8 cellular contexts compared by ENCODE assay signal in the genomic region with DNA sequence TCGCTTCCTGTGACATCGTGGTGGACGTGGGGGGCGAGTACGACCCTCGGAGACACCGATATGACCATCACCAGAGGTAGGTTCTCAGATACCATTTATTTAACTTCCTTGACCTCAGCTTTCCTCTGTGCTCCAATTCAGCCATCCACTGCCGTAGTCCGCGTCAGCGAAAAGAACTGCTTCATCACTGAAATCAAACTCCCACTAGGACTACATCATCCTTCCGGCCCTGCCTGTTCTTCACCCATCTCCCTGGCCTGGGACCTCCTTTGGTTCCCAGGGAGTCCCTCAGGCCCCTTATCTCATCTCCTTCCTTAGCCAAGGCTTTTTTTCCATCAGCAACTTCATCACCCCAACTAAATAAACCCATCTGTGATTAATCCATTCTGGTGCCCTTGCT. TPM values are rescaled to one million over a fixed set of nuclear protein-coding genes. Genes with fewer than 3 reads are reported as not detected.
DNase-seq lines count a peak whose midpoint lies in the region; ATAC-seq, FAIRE-seq and TF ChIP-seq lines count a peak whose summit lies in the region.

No MANE protein-coding gene starts in this region.

- TF ChIP-seq POLR2A in K562 (conservative IDR thresholded peaks at IDR 0.05) (no peak), transverse colon (IDR thresholded peaks at IDR 0.05) (no peak)

- peak overlapping the region; percentile 62 for H2AFZ ChIP-seq in KMS-11 (ENCODE audit: low read depth)
- H2AFZ ChIP-seq in K562 (ENCODE audit: low read depth, low read length) = no peak overlapping the region

- CTCF ChIA-PET in K562 (lab: Yijun Ruan, JAX; ENCODE audit: low intra/inter-chr PET ratio) = no interaction called here

- H3K79me2 ChIP-seq in KMS-11 (ENCODE audit: insufficient read depth, low read depth) (peaks cover 65% of the 10 kb centered on the region), K562 (ENCODE audit: control insufficient read depth, insufficient read depth, low read length) (peaks cover 27% of the 10 kb centered on the region)

- no peaks in the 10 kb centered on the region for H3K9me3 Mint-ChIP-seq in memory B cell

- peak overlapping the region; percentile 92 for H3K4me3 Mint-ChIP-seq in memory B cell

- peak overlapping the region; percentile 88 for H3K27ac Mint-ChIP-seq in memory B cell

- intact Hi-C loops in K562 (cut with micrococcal nuclease) (no loop called here), transverse colon (cut with DNase I; ENCODE audit: low total_unique reads) (no loop called here)

- TF ChIP-seq CTCF in KMS-11 (conservative IDR thresholded peaks at IDR 0.05; ENCODE audit: low read depth, low read length) (no peak), K562 (IDR thresholded peaks at IDR 0.05 in 2 of 3, conservative IDR thresholded peaks at IDR 0.05 in 1 of 3; ENCODE audit: insufficient read depth in 2 of 3, low read depth in 1 of 3, low read length in 3 of 3) (no peak), transverse colon (IDR thresholded peaks at IDR 0.05) (no peak)

- no peak for FAIRE-seq in K562 (lab: Jason Lieb, UNC)

- H3K36me3 Mint-ChIP-seq in memory B cell = peaks cover 13% of the 10 kb centered on the region

- H3K27ac ChIP-seq in KMS-11 (peak overlapping the region; percentile 70), K562 (ENCODE audit: extremely low read depth, low read depth, low read length) (peak overlapping the region; percentile 3; the same call in 1 of the 3 replicates), transverse colon (peak overlapping the region; percentile 72 to 86 (median 80))

- no peak for TF ChIP-seq EP300 in K562 (IDR thresholded peaks at IDR 0.05; ENCODE audit: low read length)
- TF ChIP-seq EP300 in transverse colon (IDR thresholded peaks at IDR 0.05; ENCODE audit: low read depth) = no peak

- H3K4me3 ChIP-seq in KMS-11 (IDR thresholded peaks at IDR 0.05; ENCODE audit: insufficient read depth, low read depth, low read length) = peak overlapping the region; percentile 83
- H3K4me3 ChIP-seq in K562 = no peak overlapping the region
- H3K4me3 ChIP-seq in transverse colon = peak overlapping the region; percentile 43 to 71 (median 57)

- DNase-seq in CD1c-positive myeloid dendritic cell (ENCODE audit: extremely low spot score) (peak; percentile 43), K562 (ENCODE audit: extremely low read depth in 1 of 4, low spot score in 3 of 4) (no peak), memory B cell (ENCODE audit: low spot score in 2 of 2) (no peak), transverse colon (no peak), HPDE6-E6E7 (ENCODE audit: extremely low spot score) (no peak), NCI-H128 (lab: John Stamatoyannopoulos, UW; ENCODE audit: unreplicated experiment) (no peak)

- TF ChIP-seq RAD21 in K562 (CRISPR knock-in tag; conservative IDR thresholded peaks at IDR 0.05 in 1 of 2, IDR thresholded peaks at IDR 0.05 in 1 of 2) = no peak

- no TSS peak for BruUV-seq in K562 (replicated peaks; lab: Mats Ljungman, UMichigan)

- peak overlapping the region; percentile 94 for H3K4me2 ChIP-seq in KMS-11
- H3K4me2 ChIP-seq in K562 (ENCODE audit: insufficient read depth, low read length) = no peak overlapping the region

- H3K4me1 Mint-ChIP-seq in memory B cell = peaks cover 30% of the 10 kb centered on the region

- 93% methylated on average over 12 of the region's 12 CpGs for WGBS in K562 (ENCODE audit: insufficient coverage, low coverage, missing lambda C conversion rate)
- 0 to 1% methylated on average over 5 to 12 of the region's 12 CpGs for WGBS in transverse colon (ENCODE audit: low coverage in 1 of 2), 2 donors

- H3K9me3 ChIP-seq in K562 (replicated peaks; ENCODE audit: control insufficient read depth, insufficient read depth, low read depth, low read length) (no peaks in the 10 kb centered on the region), transverse colon (no peaks in the 10 kb centered on the region)

- no peak for ATAC-seq in K562
- no peak for ATAC-seq in memory B cell (ENCODE audit: low read depth)
- no peak for ATAC-seq in GM19328 (IDR thresholded peaks at IDR 0.05; ENCODE audit: unreplicated experiment)

- in situ Hi-C loops in K562 (cut with MboI) (no loop called here), transverse colon (cut with MboI; ENCODE audit: low pct_ligation_motif_present in 1 of 4, low pct_unique_long_range_greater_than_20kb in 1 of 4, low sequenced_read_pairs in 3 of 4) (no loop called here)

- no peaks in the 10 kb centered on the region for H3K9me1 ChIP-seq in K562 (ENCODE audit: control insufficient read depth, insufficient read depth, low read length)

- no peaks in the 10 kb centered on the region for H3K27me3 Mint-ChIP-seq in memory B cell

- H3K27me3 ChIP-seq in KMS-11 (ENCODE audit: insufficient read depth, low read depth) (no peaks in the 10 kb centered on the region), K562 (ENCODE audit: control insufficient read depth in 2 of 2, insufficient read depth in 2 of 2, low read length in 2 of 2) (no peaks in the 10 kb centered on the region), transverse colon (no peaks in the 10 kb centered on the region)

- peak overlapping the region; percentile 77 for H3K9ac ChIP-seq in KMS-11
- no peak overlapping the region for H3K9ac ChIP-seq in K562 (ENCODE audit: insufficient read depth in 1 of 2, low read depth in 2 of 2, low read length in 2 of 2)

- H3K36me3 ChIP-seq in KMS-11 (ENCODE audit: insufficient read depth) (peaks cover 12% of the 10 kb centered on the region; the same call in 1 of the 2 replicates), K562 (ENCODE audit: control insufficient read depth, insufficient read depth, low read length) (peaks cover 68% of the 10 kb centered on the region), transverse colon (no peaks in the 10 kb centered on the region)

- H3K4me1 ChIP-seq in KMS-11 (ENCODE audit: low read depth, poor library complexity, severe bottlenecking) (peaks cover 69% of the 10 kb centered on the region), K562 (replicated peaks in 1 of 2; ENCODE audit: control insufficient read depth in 2 of 2, insufficient read depth in 2 of 2, low read length in 2 of 2) (peaks cover 20 to 22% of the 10 kb centered on the region in 2 experiments; a peak in 4 of 5 replicates), transverse colon (peaks cover 14 to 59% (median 30%) of the 10 kb centered on the region in 4 donors)

- no peaks in the 10 kb centered on the region for H4K20me1 ChIP-seq in KMS-11 (ENCODE audit: insufficient read depth)
- H4K20me1 ChIP-seq in K562 (replicated peaks; ENCODE audit: control insufficient read depth, insufficient read depth, low read length) = no peaks in the 10 kb centered on the region

- POLR2A ChIA-PET in K562 (lab: Yijun Ruan, JAX) = interaction anchor here (0.8 to 1.1 kb wide), 2 partner anchors 18 to 84 kb away, joined by 3 to 5 read pairs; no protein-coding TSS in a partner anchor

RNA-seq across cellular contexts. Expression of gene MYG1, which starts 0.7 kb away (rescaled TPM):
- total RNA-seq in K562 (2011; cell fraction: chromatin; rRNA removed; ENCODE audit: low replicate concordance) = 23.2 and 63.0 TPM in 2 replicates
- total RNA-seq in K562 (2011; cell fraction: nucleolus; rRNA removed) = 28.3 and 35.0 TPM in 2 replicates
- total RNA-seq in K562 (2011; cell fraction: nucleoplasm; rRNA removed) = 24.2 and 34.6 TPM in 2 replicates
- total RNA-seq in K562 (2014; rRNA removed) (1.8 and 2.9 TPM in 2 replicates), K562 (2014; rRNA removed; fragmentation: Illumina TruSeq; extraction: Trizol) (0.86 and 1.1 TPM in 2 replicates), K562 (2015; rRNA removed; fragmentation: Illumina TruSeq; extraction: Trizol) (3.0 and 3.3 TPM in 2 replicates), K562 (2021) (3.9 and 4.6 TPM in 2 replicates), transverse colon (10 to 100 TPM; 12.7 to 37.0 (median 24.3) TPM)
- polyA plus RNA-seq in K562 (2011; rRNA removed) (3.0 and 7.2 TPM in 2 replicates), K562 (2014; fragmentation: Illumina TruSeq; extraction: Trizol) (1.7 and 2.1 TPM in 2 replicates), K562 (2014; fragmentation: Nextera tagmentation; extraction: Ambion mirVana) (1 to 10 TPM in 1 of 2 experiments, under 1 TPM in 1; 0.45 to 1.3 TPM), K562 (2014; rRNA removed) (4.9 and 5.6 TPM in 2 replicates)
- polyA plus RNA-seq in K562 (2011; cell fraction: cytosol; rRNA removed) = 2.8 and 4.9 TPM in 2 replicates
- 39.1 and 39.9 TPM in 2 replicates for polyA plus RNA-seq in K562 (2011; cell fraction: nucleus; rRNA removed)
- polyA plus RNA-seq in K562 (2012) = 2.3 and 8.9 TPM in 2 replicates
- polyA minus RNA-seq in K562 (2011; rRNA and poly(A)+ RNA removed) = 3.0 and 4.4 TPM in 2 replicates
- polyA minus RNA-seq in K562 (2011; cell fraction: cytosol; rRNA and poly(A)+ RNA removed) = 2.0 and 4.0 TPM in 2 replicates
- polyA minus RNA-seq in K562 (2011; cell fraction: nucleus; rRNA and poly(A)+ RNA removed) = 8.6 and 11.4 TPM in 2 replicates

RNA-seq across cellular contexts. Expression of gene PFDN5, which starts 4.8 kb away (rescaled TPM):
- 274 and 406 TPM in 2 replicates for total RNA-seq in K562 (2011; cell fraction: chromatin; rRNA removed; ENCODE audit: low replicate concordance)
- total RNA-seq in K562 (2011; cell fraction: nucleolus; rRNA removed) = 346 and 363 TPM in 2 replicates
- 389 and 520 TPM in 2 replicates for total RNA-seq in K562 (2011; cell fraction: nucleoplasm; rRNA removed)
- total RNA-seq in K562 (2014; rRNA removed) = 395 and 475 TPM in 2 replicates
- 742 and 748 TPM in 2 replicates for total RNA-seq in K562 (2014; rRNA removed; fragmentation: Illumina TruSeq; extraction: Trizol)
- 576 and 603 TPM in 2 replicates for total RNA-seq in K562 (2015; rRNA removed; fragmentation: Illumina TruSeq; extraction: Trizol)
- 361 and 366 TPM in 2 replicates for total RNA-seq in K562 (2021)
- 988 and 1,156 TPM in 2 replicates for polyA plus RNA-seq in K562 (2011; rRNA removed)
- polyA plus RNA-seq in K562 (2011; cell fraction: cytosol; rRNA removed) = 581 and 1,108 TPM in 2 replicates
- polyA plus RNA-seq in K562 (2011; cell fraction: nucleus; rRNA removed) = 677 and 1,297 TPM in 2 replicates
- 482 and 595 TPM in 2 replicates for polyA plus RNA-seq in K562 (2012)
- 540 and 563 TPM in 2 replicates for polyA plus RNA-seq in K562 (2014; fragmentation: Illumina TruSeq; extraction: Trizol)
- polyA plus RNA-seq in K562 (2014; fragmentation: Nextera tagmentation; extraction: Ambion mirVana) = 1,000 to 10,000 TPM; 1,505 to 1,636 TPM
- 707 and 867 TPM in 2 replicates for polyA plus RNA-seq in K562 (2014; rRNA removed)
- 355 and 476 TPM in 2 replicates for polyA minus RNA-seq in K562 (2011; rRNA and poly(A)+ RNA removed)
- polyA minus RNA-seq in K562 (2011; cell fraction: cytosol; rRNA and poly(A)+ RNA removed) = 76.3 and 107 TPM in 2 replicates
- 102 and 229 TPM in 2 replicates for polyA minus RNA-seq in K562 (2011; cell fraction: nucleus; rRNA and poly(A)+ RNA removed)
- total RNA-seq in transverse colon = 100 to 1,000 TPM; 244 to 451 (median 381) TPM

RNA-seq across cellular contexts. Expression of gene AAAS, which starts 21.2 kb away (rescaled TPM):
- 123 and 253 TPM in 2 replicates for total RNA-seq in K562 (2011; cell fraction: chromatin; rRNA removed; ENCODE audit: low replicate concordance)
- 149 and 151 TPM in 2 replicates for total RNA-seq in K562 (2011; cell fraction: nucleolus; rRNA removed)
- 129 and 138 TPM in 2 replicates for total RNA-seq in K562 (2011; cell fraction: nucleoplasm; rRNA removed)
- total RNA-seq in K562 (2014; rRNA removed) (81.8 and 106 TPM in 2 replicates), K562 (2014; rRNA removed; fragmentation: Illumina TruSeq; extraction: Trizol) (45.1 and 51.9 TPM in 2 replicates), K562 (2015; rRNA removed; fragmentation: Illumina TruSeq; extraction: Trizol) (79.8 and 81.1 TPM in 2 replicates), K562 (2021) (103 and 106 TPM in 2 replicates), transverse colon (10 to 100 TPM; 31.8 to 51.6 (median 39.9) TPM)
- polyA plus RNA-seq in K562 (2011; rRNA removed) (80.5 and 110 TPM in 2 replicates), K562 (2014; fragmentation: Illumina TruSeq; extraction: Trizol) (99.6 and 119 TPM in 2 replicates), K562 (2014; fragmentation: Nextera tagmentation; extraction: Ambion mirVana) (100 to 1,000 TPM; 124 to 157 TPM), K562 (2014; rRNA removed) (95.9 and 103 TPM in 2 replicates)
- 148 and 158 TPM in 2 replicates for polyA plus RNA-seq in K562 (2011; cell fraction: cytosol; rRNA removed)
- 427 and 439 TPM in 2 replicates for polyA plus RNA-seq in K562 (2011; cell fraction: nucleus; rRNA removed)
- 85.9 and 108 TPM in 2 replicates for polyA plus RNA-seq in K562 (2012)
- polyA minus RNA-seq in K562 (2011; rRNA and poly(A)+ RNA removed) = 91.3 and 115 TPM in 2 replicates
- 75.9 and 85.9 TPM in 2 replicates for polyA minus RNA-seq in K562 (2011; cell fraction: cytosol; rRNA and poly(A)+ RNA removed)
- 62.5 and 105 TPM in 2 replicates for polyA minus RNA-seq in K562 (2011; cell fraction: nucleus; rRNA and poly(A)+ RNA removed)

RNA-seq across cellular contexts. Expression of gene ESPL1, which starts 32.1 kb away (rescaled TPM):
- total RNA-seq in K562 (2011; cell fraction: chromatin; rRNA removed; ENCODE audit: low replicate concordance) = 92.5 and 189 TPM in 2 replicates
- 92.7 and 104 TPM in 2 replicates for total RNA-seq in K562 (2011; cell fraction: nucleolus; rRNA removed)
- total RNA-seq in K562 (2011; cell fraction: nucleoplasm; rRNA removed) = 92.8 and 98.3 TPM in 2 replicates
- 18.7 and 22.9 TPM in 2 replicates for total RNA-seq in K562 (2014; rRNA removed)
- total RNA-seq in K562 (2014; rRNA removed; fragmentation: Illumina TruSeq; extraction: Trizol) = 8.8 and 10.3 TPM in 2 replicates
- total RNA-seq in K562 (2015; rRNA removed; fragmentation: Illumina TruSeq; extraction: Trizol) = 18.8 and 19.0 TPM in 2 replicates
- 47.9 and 55.0 TPM in 2 replicates for total RNA-seq in K562 (2021)
- 17.3 and 26.6 TPM in 2 replicates for polyA plus RNA-seq in K562 (2011; rRNA removed)
- 15.8 and 25.6 TPM in 2 replicates for polyA plus RNA-seq in K562 (2011; cell fraction: cytosol; rRNA removed)
- polyA plus RNA-seq in K562 (2011; cell fraction: nucleus; rRNA removed) = 88.4 and 110 TPM in 2 replicates
- polyA plus RNA-seq in K562 (2012) = 20.9 and 21.3 TPM in 2 replicates
- polyA plus RNA-seq in K562 (2014; fragmentation: Illumina TruSeq; extraction: Trizol) = 29.0 and 29.5 TPM in 2 replicates
- 1 to 10 TPM; 1.2 to 1.6 TPM for polyA plus RNA-seq in K562 (2014; fragmentation: Nextera tagmentation; extraction: Ambion mirVana)
- 19.4 and 23.9 TPM in 2 replicates for polyA plus RNA-seq in K562 (2014; rRNA removed)
- 26.7 and 29.4 TPM in 2 replicates for polyA minus RNA-seq in K562 (2011; rRNA and poly(A)+ RNA removed)
- 16.5 and 18.8 TPM in 2 replicates for polyA minus RNA-seq in K562 (2011; cell fraction: cytosol; rRNA and poly(A)+ RNA removed)
- polyA minus RNA-seq in K562 (2011; cell fraction: nucleus; rRNA and poly(A)+ RNA removed) = 32.0 and 40.3 TPM in 2 replicates
- 10 to 100 TPM in 3 of 4 donors, 1 to 10 TPM in 1; 6.5 to 31.8 (median 18.8) TPM for total RNA-seq in transverse colon

RNA-seq across cellular contexts. Expression of gene SP7, which starts 36.0 kb away (rescaled TPM):
- total RNA-seq in K562 (2011; cell fraction: chromatin; rRNA removed; ENCODE audit: low replicate concordance) = not detected in 2 replicates
- not detected in 2 replicates for total RNA-seq in K562 (2011; cell fraction: nucleolus; rRNA removed)
- not detected in 2 replicates for total RNA-seq in K562 (2011; cell fraction: nucleoplasm; rRNA removed)
- total RNA-seq in K562 (2014; rRNA removed) (not detected in 2 replicates), K562 (2014; rRNA removed; fragmentation: Illumina TruSeq; extraction: Trizol) (not detected in 2 replicates), K562 (2015; rRNA removed; fragmentation: Illumina TruSeq; extraction: Trizol) (not detected in 2 replicates), K562 (2021) (not detected in 2 replicates), transverse colon (not detected)
- polyA plus RNA-seq in K562 (2011; rRNA removed) (0.03 and 0.04 TPM in 2 replicates), K562 (2014; fragmentation: Illumina TruSeq; extraction: Trizol) (not detected in 2 replicates), K562 (2014; fragmentation: Nextera tagmentation; extraction: Ambion mirVana) (not detected), K562 (2014; rRNA removed) (not detected in 2 replicates)
- polyA plus RNA-seq in K562 (2011; cell fraction: cytosol; rRNA removed) = 0.04 TPM in 1 of 2 replicates, not detected in the other
- 0.04 TPM in 1 of 2 replicates, not detected in the other for polyA plus RNA-seq in K562 (2011; cell fraction: nucleus; rRNA removed)
- 0.04 and 0.07 TPM in 2 replicates for polyA plus RNA-seq in K562 (2012)
- not detected in 2 replicates for polyA minus RNA-seq in K562 (2011; rRNA and poly(A)+ RNA removed)
- not detected in 2 replicates for polyA minus RNA-seq in K562 (2011; cell fraction: cytosol; rRNA and poly(A)+ RNA removed)
- polyA minus RNA-seq in K562 (2011; cell fraction: nucleus; rRNA and poly(A)+ RNA removed) = not detected in 2 replicates

Comparison
In these comparisons a context has a peak if more than half of its experiments do, and no peak if none do; other contexts are left out.
1. H3K27ac ChIP-seq: peak in every context shown above with its lines; median percentile 80 in transverse colon; 70 in KMS-11; 3 in K562.